Comparison of ENCODE assay signal across 1 cellular context in genomic region chr6:46469021-46469420, GRCh38.
TF ChIP-seq lines count a peak whose summit lies in the region.

No MANE protein-coding gene starts in this region.

TF ChIP-seq in HepG2, 621 proteins besides CTCF, POLR2A, EP300 and RAD21 (continued from another document):
- no peak for TF ChIP-seq FIP1L1 (IDR thresholded peaks at IDR 0.05; ENCODE audit: borderline replicate concordance, insufficient read depth, low read depth, low read length)
- no peak for TF ChIP-seq RBM39 (IDR thresholded peaks at IDR 0.05; ENCODE audit: low read depth, low read length, poor library complexity, severe bottlenecking)
- no peak for TF ChIP-seq SP1 (IDR thresholded peaks at IDR 0.05)
- no peak for TF ChIP-seq SP1 (CRISPR knock-in tag; IDR thresholded peaks at IDR 0.05)
- TF ChIP-seq HMGXB4 (CRISPR knock-in tag; IDR thresholded peaks at IDR 0.05; ENCODE audit: borderline replicate concordance in 1 of 2, low read depth in 1 of 2): no peak
- TF ChIP-seq ATRX (CRISPR knock-in tag; IDR thresholded peaks at IDR 0.05; ENCODE audit: borderline replicate concordance): no peak
- TF ChIP-seq SRSF4 (IDR thresholded peaks at IDR 0.05; ENCODE audit: low read depth, low read length, poor library complexity, severe bottlenecking): no peak
- no peak for TF ChIP-seq TP53 (CRISPR knock-in tag; conservative IDR thresholded peaks at IDR 0.05)
- no peak for TF ChIP-seq RARA (CRISPR knock-in tag; IDR thresholded peaks at IDR 0.05)
- no peak for TF ChIP-seq HOXA7 (CRISPR knock-in tag; IDR thresholded peaks at IDR 0.05)
- no peak for TF ChIP-seq XRCC5 (optimal IDR thresholded peaks at IDR 0.05; ENCODE audit: low read length)
- TF ChIP-seq ZNF672 (CRISPR knock-in tag; IDR thresholded peaks at IDR 0.05): no peak
- TF ChIP-seq CBX1 (IDR thresholded peaks at IDR 0.05; ENCODE audit: low read depth): no peak
- TF ChIP-seq ZNF33A (CRISPR knock-in tag; IDR thresholded peaks at IDR 0.05; ENCODE audit: borderline replicate concordance): no peak
- no peak for TF ChIP-seq ETV5 (CRISPR knock-in tag; IDR thresholded peaks at IDR 0.05; ENCODE audit: borderline replicate concordance)
- no peak for TF ChIP-seq ZNF225 (CRISPR knock-in tag; IDR thresholded peaks at IDR 0.05)
TF ChIP-seq in HepG2: peak in this region for 0.
